ENCODE assay signal across 22 cellular contexts in genomic region chr3:190695994-190696393, GRCh38.
"Had no signal": no experiment of that assay in that cellular context is flagged by ENCODE, and none has a peak within 500 bp of the region (broad histone marks: within the 10 kb centered on the region; RNA-seq: fewer than 3 reads in every experiment).

No MANE protein-coding gene starts in this region.

- H3K27me3 ChIP-seq: breast epithelium, colonic mucosa, Peyer's patch had no signal

- H3K9me3 ChIP-seq: breast epithelium, colonic mucosa, Peyer's patch had no signal

- H3K4me1 ChIP-seq: breast epithelium, colonic mucosa, Peyer's patch had no signal

- ATAC-seq: activated CD8-positive, alpha-beta memory T cell treated with anti-CD3 and anti-CD28 coated beads, Interleukin-2, amount 10 ng/mL, durations not matched to agents 7 days and 5 days; T-helper 17 cell had no signal

- H3K36me3 ChIP-seq: breast epithelium, colonic mucosa, Peyer's patch had no signal

- H3K4me3 ChIP-seq: breast epithelium, colonic mucosa, Peyer's patch had no signal

- H3K9ac ChIP-seq: KMS-11 had no signal

- H3K27ac ChIP-seq: breast epithelium, colonic mucosa, KMS-11, Peyer's patch, RWPE1 had no signal

- DNase-seq: activated CD4-positive, alpha-beta T cell treated with anti-CD3 and anti-CD28 coated beads for 1 hour; activated CD4-positive, alpha-beta T cell treated with anti-CD3 and anti-CD28 coated beads, Interleukin-2, amount 10 ng/mL, durations not matched to agents 24 days and 14 days; activated CD4-positive, alpha-beta T cell treated with anti-CD3 and anti-CD28 coated beads, Interleukin-2, amount 50 U/mL, for 48 hours; activated CD8-positive, alpha-beta memory T cell treated with anti-CD3 and anti-CD28 coated beads, Interleukin-2, amount 10 ng/mL, durations not matched to agents 7 days and 5 days; activated effector memory CD4-positive, alpha-beta T cell treated with Interleukin-2 at 50 U/mL for 16 hours; activated naive CD4-positive, alpha-beta T cell; activated T-cell treated with anti-CD3 and anti-CD28 coated beads, Interleukin-2, amount 50 U/mL, for 24 hours; aorta; caudate nucleus; colonic mucosa; NCI-H1092; NCI-H1417; NCI-H1694 treated with DMSO at 0.1 percent for 48 hours; NCI-H446; NCI-H526 treated with DMSO at 0.1 percent for 48 hours; Peyer's patch; SHP77 treated with DMSO at 0.1 percent for 48 hours; T-helper 17 cell; T-helper 9 cell had no signal
